In the genomic region with DNA sequence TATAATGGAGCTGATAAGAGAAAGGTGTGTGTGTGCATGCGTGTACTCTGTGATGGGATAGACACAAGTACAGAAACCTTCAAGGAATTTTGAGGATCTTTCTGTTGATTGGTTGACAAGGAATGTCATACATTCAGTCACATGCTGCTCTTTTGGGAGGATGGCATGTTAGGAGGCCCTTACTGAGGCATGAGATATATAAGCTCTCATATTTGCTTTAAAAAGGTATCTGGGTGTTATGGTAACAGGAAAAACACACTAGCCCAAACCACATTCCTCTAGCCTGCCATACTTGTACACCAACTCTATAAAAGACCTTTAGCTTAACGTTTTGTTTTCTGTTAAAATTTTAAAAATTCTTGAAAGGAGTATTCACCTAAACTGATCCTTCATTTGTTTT, we compare ENCODE assay signal across 18 cellular contexts.
"Had no signal": no experiment of that assay in that cellular context is flagged by ENCODE, and none has a peak within 500 bp of the region (broad histone marks: within the 10 kb centered on the region; RNA-seq: fewer than 3 reads in every experiment).

No MANE protein-coding gene starts in this region.

- DNase-seq: activated CD4-positive, alpha-beta T cell treated with anti-CD3 and anti-CD28 coated beads, Interleukin-2, amount 10 ng/mL, durations not matched to agents 24 days and 14 days; activated CD4-positive, CD25-positive, alpha-beta regulatory T cell; activated CD8-positive, alpha-beta memory T cell treated with anti-CD3 and anti-CD28 coated beads, Interleukin-2, amount 50 U/mL, for 48 hours; activated gamma-delta T cell treated with Interleukin-2 at 50 U/mL for 16 hours; activated naive CD8-positive, alpha-beta T cell treated with anti-CD3 and anti-CD28 coated beads, Interleukin-2, amount 10 ng/mL, durations not matched to agents 7 days and 5 days; activated T-cell treated with anti-CD3 and anti-CD28 coated beads, Interleukin-2, amount 50 U/mL, for 72 hours; dermis blood vessel endothelial cell; effector memory CD8-positive, alpha-beta T cell; hippocampal formation; kidney; left ventricle myocardium superior; psoas muscle; right lobe of liver; spleen; upper lobe of right lung had no signal

- H3K4me3 ChIP-seq: psoas muscle, right lobe of liver, spleen, upper lobe of right lung had no signal

- H3K9me3 ChIP-seq: psoas muscle, right lobe of liver, upper lobe of right lung had no signal

- H3K36me3 ChIP-seq: right lobe of liver, spleen, upper lobe of right lung had no signal

- H3K27me3 ChIP-seq: right lobe of liver, spleen, upper lobe of right lung had no signal

- H3K27me3 Mint-ChIP-seq: activated CD4-positive, alpha-beta T cell treated with anti-CD3 and anti-CD28 coated beads, Interleukin-2, amount 10 ng/mL, durations not matched to agents 24 days and 14 days; activated naive CD8-positive, alpha-beta T cell treated with anti-CD3 and anti-CD28 coated beads, Interleukin-2, amount 10 ng/mL, durations not matched to agents 7 days and 5 days; effector memory CD8-positive, alpha-beta T cell; stimulated activated naive CD8-positive, alpha-beta T cell treated with anti-CD3 and anti-CD28 coated beads, Interleukin-15, Interleukin-2, amounts not matched to agents 100 ng/mL and 50 ng/mL, for 24 hours had no signal

- H3K4me1 Mint-ChIP-seq: activated CD4-positive, alpha-beta T cell treated with anti-CD3 and anti-CD28 coated beads, Interleukin-2, amount 10 ng/mL, durations not matched to agents 24 days and 14 days; activated naive CD8-positive, alpha-beta T cell treated with anti-CD3 and anti-CD28 coated beads, Interleukin-2, amount 10 ng/mL, durations not matched to agents 7 days and 5 days had no signal

- H3K36me3 Mint-ChIP-seq: activated naive CD8-positive, alpha-beta T cell treated with anti-CD3 and anti-CD28 coated beads, Interleukin-2, amount 10 ng/mL, durations not matched to agents 7 days and 5 days; brain had no signal

- H3K27ac ChIP-seq: psoas muscle, right lobe of liver, spleen, upper lobe of right lung had no signal

- H3K27ac Mint-ChIP-seq: activated CD4-positive, alpha-beta T cell treated with anti-CD3 and anti-CD28 coated beads, Interleukin-2, amount 10 ng/mL, durations not matched to agents 24 days and 14 days; activated naive CD8-positive, alpha-beta T cell treated with anti-CD3 and anti-CD28 coated beads, Interleukin-2, amount 10 ng/mL, durations not matched to agents 7 days and 5 days; activated T-cell treated with anti-CD3 and anti-CD28 coated beads, Interleukin-2, amount 50 U/mL, for 72 hours; brain; effector memory CD8-positive, alpha-beta T cell; stimulated activated naive CD8-positive, alpha-beta T cell treated with anti-CD3 and anti-CD28 coated beads, Interleukin-15, Interleukin-2, amounts not matched to agents 100 ng/mL and 50 ng/mL, for 24 hours; T-helper 2 cell treated with Interferon-gamma antibody and Interleukin-4, amounts not matched to agents 5 μg/mL and 100 μg/mL, for 36 hours had no signal

- H3K4me3 Mint-ChIP-seq: activated CD4-positive, alpha-beta T cell treated with anti-CD3 and anti-CD28 coated beads, Interleukin-2, amount 10 ng/mL, durations not matched to agents 24 days and 14 days; activated naive CD8-positive, alpha-beta T cell treated with anti-CD3 and anti-CD28 coated beads, Interleukin-2, amount 10 ng/mL, durations not matched to agents 7 days and 5 days; activated T-cell treated with anti-CD3 and anti-CD28 coated beads, Interleukin-2, amount 50 U/mL, for 72 hours; brain; effector memory CD8-positive, alpha-beta T cell; stimulated activated naive CD8-positive, alpha-beta T cell treated with anti-CD3 and anti-CD28 coated beads, Interleukin-15, Interleukin-2, amounts not matched to agents 100 ng/mL and 50 ng/mL, for 24 hours; T-helper 2 cell treated with Interferon-gamma antibody and Interleukin-4, amounts not matched to agents 5 μg/mL and 100 μg/mL, for 36 hours had no signal

- ATAC-seq: activated T-cell treated with anti-CD3 and anti-CD28 coated beads, Interleukin-2, amount 50 U/mL, for 72 hours; effector memory CD8-positive, alpha-beta T cell; left ventricle myocardium superior; psoas muscle; right lobe of liver had no signal

- H3K9me3 Mint-ChIP-seq: effector memory CD8-positive, alpha-beta T cell had no signal

- H3K4me1 ChIP-seq: psoas muscle, spleen, upper lobe of right lung had no signal
